8 cellular contexts compared by ENCODE assay signal in the genomic region with DNA sequence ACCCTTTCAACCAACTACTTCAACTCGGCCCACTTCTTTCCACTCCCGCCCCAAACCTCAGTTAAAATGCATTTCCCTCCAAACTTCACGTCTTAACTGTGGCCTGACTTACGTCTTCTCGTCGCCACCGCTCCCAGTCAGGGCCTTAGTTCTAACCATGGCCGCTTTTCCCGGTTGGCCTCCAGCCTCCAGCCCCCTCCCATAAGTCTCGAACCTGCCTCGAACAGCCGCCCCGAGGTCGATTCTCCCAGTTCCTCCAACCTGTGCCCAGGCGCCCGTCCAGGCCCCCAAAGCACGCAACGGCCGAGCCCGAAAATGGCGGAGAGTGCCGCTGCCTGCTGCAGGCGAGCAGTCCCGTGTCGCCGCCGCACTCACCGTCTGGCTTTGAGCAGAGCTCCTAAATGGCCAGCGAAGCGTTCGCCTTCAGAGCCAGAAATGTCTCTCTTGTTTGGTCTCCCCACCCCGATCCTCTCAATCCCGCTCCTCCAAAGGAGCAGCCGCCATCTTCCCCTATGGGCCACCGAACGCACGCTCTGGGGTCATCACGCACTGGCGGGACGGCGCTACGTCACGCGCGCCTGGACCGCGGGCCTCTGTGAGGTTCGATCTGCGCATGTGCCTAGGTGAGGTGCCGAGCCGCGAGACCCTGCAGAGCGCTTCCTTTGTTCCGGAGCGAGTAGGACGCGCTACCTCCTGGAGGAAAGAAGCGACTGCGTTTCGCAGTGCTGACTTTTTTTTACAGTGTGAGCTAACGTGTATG. TPM values are rescaled to one million over a fixed set of nuclear protein-coding genes. Genes with fewer than 3 reads are reported as not detected.
A peak's percentile ranks its signal among the peaks of the same experiment; 100 is the strongest.
DNase-seq lines count a peak whose midpoint lies in the region; ATAC-seq and TF ChIP-seq lines count a peak whose summit lies in the region.

Gene WDR33 (minus strand): TSS at position 535 of the 760 bp plus-strand sequence. CDS start 40,190 bp downstream, outside the sequence.

- H3K27me3 ChIP-seq in esophagus muscularis mucosa = no peaks in the 10 kb centered on the region

- H3K4me3 ChIP-seq in esophagus muscularis mucosa = peak within 1 kb of the TSS; percentile 73 to 85 (median 78)

- ATAC-seq in GM21717 (IDR thresholded peaks at IDR 0.05; ENCODE audit: unreplicated experiment) = peak; percentile 97
- peak; percentile 99 for ATAC-seq in stimulated activated effector memory CD8-positive, alpha-beta T cell treated with anti-CD3 and anti-CD28 coated beads, Interleukin-12 subunit alpha, Interleukin-12 subunit beta, amount 100 ng/mL, for 72 hours

- WGBS in esophagus muscularis mucosa = under 1% methylated on average over 27 of the region's 61 CpGs

- H3K36me3 ChIP-seq in esophagus muscularis mucosa = no peaks in the 10 kb centered on the region

- peak; percentile 11 to 32 (median 21) for TF ChIP-seq CTCF in esophagus muscularis mucosa (IDR thresholded peaks at IDR 0.05)

- no peaks in the 10 kb centered on the region for H3K27me3 Mint-ChIP-seq in activated T-cell treated with anti-CD3 and anti-CD28 coated beads, Interleukin-2, amount 50 U/mL, for 24 hours

- TF ChIP-seq POLR2A in esophagus muscularis mucosa (IDR thresholded peaks at IDR 0.05; ENCODE audit: low read depth) = peak; percentile 50

- no peaks in the 10 kb centered on the region for H3K9me3 Mint-ChIP-seq in activated T-cell treated with anti-CD3 and anti-CD28 coated beads, Interleukin-2, amount 50 U/mL, for 24 hours
- H3K9me3 Mint-ChIP-seq in stimulated activated effector memory CD8-positive, alpha-beta T cell treated with anti-CD3 and anti-CD28 coated beads, Interleukin-12 subunit alpha, Interleukin-12 subunit beta, amount 100 ng/mL, for 72 hours = no peaks in the 10 kb centered on the region

- intact Hi-C loops in esophagus muscularis mucosa (cut with DNase I) = loop anchor here (10.0 kb wide), 1 partner anchor 286 kb away; the partner anchor contains the start of gene IWS1

- H3K4me3 Mint-ChIP-seq in activated T-cell treated with anti-CD3 and anti-CD28 coated beads, Interleukin-2, amount 50 U/mL, for 24 hours = peak within 1 kb of the TSS; percentile 99
- peak within 1 kb of the TSS; percentile 99 for H3K4me3 Mint-ChIP-seq in stimulated activated effector memory CD8-positive, alpha-beta T cell treated with anti-CD3 and anti-CD28 coated beads, Interleukin-12 subunit alpha, Interleukin-12 subunit beta, amount 100 ng/mL, for 72 hours

- DNase-seq in DMS79 (lab: John Stamatoyannopoulos, UW) (peak; percentile 90), KBM-7 (peak; percentile 95), esophagus muscularis mucosa (ENCODE audit: extremely low spot score) (peak; percentile 96), myocyte (ENCODE audit: low read depth) (peak; percentile 90)
- peak; percentile 95 for DNase-seq in activated T-cell treated with anti-CD3 and anti-CD28 coated beads, Interleukin-2, amount 50 U/mL, for 24 hours
- DNase-seq in stimulated activated effector memory CD8-positive, alpha-beta T cell treated with anti-CD3 and anti-CD28 coated beads, Interleukin-12 subunit alpha, Interleukin-12 subunit beta, amount 100 ng/mL, for 72 hours (ENCODE audit: low spot score in 2 of 2) = peak; percentile 86 to 95

- H3K4me1 Mint-ChIP-seq in activated T-cell treated with anti-CD3 and anti-CD28 coated beads, Interleukin-2, amount 50 U/mL, for 24 hours (ENCODE audit: low read depth) = peaks cover 41% of the 10 kb centered on the region
- H3K4me1 Mint-ChIP-seq in stimulated activated effector memory CD8-positive, alpha-beta T cell treated with anti-CD3 and anti-CD28 coated beads, Interleukin-12 subunit alpha, Interleukin-12 subunit beta, amount 100 ng/mL, for 72 hours = peaks cover 48% of the 10 kb centered on the region

- peaks cover 35% of the 10 kb centered on the region for H3K36me3 Mint-ChIP-seq in activated T-cell treated with anti-CD3 and anti-CD28 coated beads, Interleukin-2, amount 50 U/mL, for 24 hours (ENCODE audit: low read depth)
- peaks cover 49% of the 10 kb centered on the region for H3K36me3 Mint-ChIP-seq in stimulated activated effector memory CD8-positive, alpha-beta T cell treated with anti-CD3 and anti-CD28 coated beads, Interleukin-12 subunit alpha, Interleukin-12 subunit beta, amount 100 ng/mL, for 72 hours

- peaks cover 24 to 49% (median 47%) of the 10 kb centered on the region in 4 donors for H3K4me1 ChIP-seq in esophagus muscularis mucosa

- no peaks in the 10 kb centered on the region for H3K9me3 ChIP-seq in esophagus muscularis mucosa

- no peak for TF ChIP-seq EP300 in esophagus muscularis mucosa (IDR thresholded peaks at IDR 0.05)

- peak within 1 kb of the TSS; percentile 91 to 94 (median 94) for H3K27ac ChIP-seq in esophagus muscularis mucosa (replicated peaks in 1 of 4)

- in situ Hi-C loops in KBM-7 (cut with MboI; ENCODE audit: low pct_unique_long_range_greater_than_20kb, low sequenced_read_pairs) = no loop called here

- peak within 1 kb of the TSS; percentile 100 for H3K27ac Mint-ChIP-seq in activated T-cell treated with anti-CD3 and anti-CD28 coated beads, Interleukin-2, amount 50 U/mL, for 24 hours
- peak within 1 kb of the TSS; percentile 99 for H3K27ac Mint-ChIP-seq in stimulated activated effector memory CD8-positive, alpha-beta T cell treated with anti-CD3 and anti-CD28 coated beads, Interleukin-12 subunit alpha, Interleukin-12 subunit beta, amount 100 ng/mL, for 72 hours

TF ChIP-seq in PFSK-1, 5 proteins besides CTCF, POLR2A, EP300 and RAD21:
- TF ChIP-seq POLR2AphosphoS5 (IDR thresholded peaks at IDR 0.05; ENCODE audit: low read depth, low read length) (peak; percentile 85), SIN3A (IDR thresholded peaks at IDR 0.05; ENCODE audit: borderline replicate concordance, insufficient read depth, low read length) (no peak), FOXP2 (optimal IDR thresholded peaks at IDR 0.05; ENCODE audit: borderline replicate concordance, extremely low read depth, extremely low read length, insufficient read depth) (peak; percentile 30), TAF1 (IDR thresholded peaks at IDR 0.05; ENCODE audit: borderline replicate concordance, insufficient read depth, low read length) (peak; percentile 64; the same call in 1 of the 2 replicates), REST (IDR thresholded peaks at IDR 0.05; ENCODE audit: insufficient read depth in 1 of 2, low read depth in 2 of 2, low read length in 2 of 2) (no peak)

RNA-seq across cellular contexts. Expression of gene WDR33, which starts in this region (rescaled TPM):
- 13.4 TPM for polyA plus RNA-seq in PFSK-1 (2012; ENCODE audit: insufficient read length, low read depth)
- total RNA-seq in esophagus muscularis mucosa = 10 to 100 TPM; 25.8 to 35.3 (median 33.3) TPM
- 22.9 and 28.8 TPM in 2 replicates for total RNA-seq in myocyte
- polyA plus RNA-seq in myocyte (2012) = 16.0 TPM

Comparison
In these comparisons a context has a peak if more than half of its experiments do, and no peak if none do; other contexts are left out.
1. Peak in every context shown above with its lines: DNase-seq, ATAC-seq, H3K4me3 ChIP-seq and H3K27ac ChIP-seq.